9 cellular contexts compared by ENCODE assay signal in genomic region chr3:188170461-188171459, GRCh38. TPM values are rescaled to one million over a fixed set of nuclear protein-coding genes. Genes with fewer than 3 reads are reported as not detected.
DNase-seq lines count a peak whose midpoint lies in the region; ATAC-seq and TF ChIP-seq lines count a peak whose summit lies in the region.
"Had no signal": no experiment of that assay in that cellular context is flagged by ENCODE, and none has a peak within 500 bp of the region (broad histone marks: within the 10 kb centered on the region; RNA-seq: fewer than 3 reads in every experiment).

No MANE protein-coding gene starts in this region.

- no peak overlapping the region for H3K14ac ChIP-seq in trophoblast cell (ENCODE audit: low read length)

- H3K4me1 ChIP-seq in right cardiac atrium (ENCODE audit: control insufficient read depth, insufficient read depth, low read length) (peaks cover 1% of the 10 kb centered on the region), trophoblast cell (ENCODE audit: control insufficient read depth in 1 of 2, insufficient read depth in 2 of 2, low read length in 2 of 2) (no peaks in the 10 kb centered on the region)

- no peak overlapping the region for H2BK120ac ChIP-seq in trophoblast cell (ENCODE audit: insufficient read depth, low read length, poor library complexity)

- no peak overlapping the region for H3K4me2 ChIP-seq in trophoblast cell (ENCODE audit: low read length)

- no peak overlapping the region for H3K9ac ChIP-seq in trophoblast cell (ENCODE audit: low read length)

- DNase-seq in right cardiac atrium (no peak), left cardiac atrium (no peak), trophoblast cell (peak; percentile 38 to 66), NCI-H2196 treated with DMSO at 0.1 percent for 48 hours (lab: John Stamatoyannopoulos, UW; ENCODE audit: unreplicated experiment) (no peak), NCI-H146 treated with DMSO at 0.1 percent for 48 hours (lab: John Stamatoyannopoulos, UW; ENCODE audit: unreplicated experiment) (no peak), GM10248 (ENCODE audit: extremely low spot score) (no peak), HT-29 (ENCODE audit: low spot score) (no peak)
- DNase-seq in activated naive CD8-positive, alpha-beta T cell treated with anti-CD3 and anti-CD28 coated beads, Interleukin-2, amount 50 U/mL, for 16 hours (ENCODE audit: low read depth, low spot score), result peak; percentile 17

- H3K4me3 ChIP-seq in right cardiac atrium (ENCODE audit: low read length), result no peak overlapping the region
- H3K4me3 ChIP-seq in trophoblast cell (ENCODE audit: low read depth, low read length), result no peak overlapping the region

- H2AK5ac ChIP-seq in trophoblast cell (ENCODE audit: low read length), result no peak overlapping the region

- no peak overlapping the region for H4K91ac ChIP-seq in trophoblast cell (ENCODE audit: low read depth, low read length)

- no peaks in the 10 kb centered on the region for H3K9me3 ChIP-seq in right cardiac atrium (ENCODE audit: control insufficient read depth, low read length)
- H3K9me3 ChIP-seq in trophoblast cell (ENCODE audit: insufficient read depth, low read depth, low read length), result no peaks in the 10 kb centered on the region

- POLR2A ChIA-PET in GM10248 (lab: Yijun Ruan, JAX), result no interaction called here

- H3K23ac ChIP-seq in trophoblast cell (ENCODE audit: low read length), result no peak overlapping the region

- no peak for ATAC-seq in right cardiac atrium
- ATAC-seq in left cardiac atrium, result no peak
- ATAC-seq: Panc1 had no signal

- no peaks in the 10 kb centered on the region for H3K79me1 ChIP-seq in trophoblast cell (ENCODE audit: low read length)

- no peak overlapping the region for H2AFZ ChIP-seq in trophoblast cell (ENCODE audit: insufficient read depth, low read length, poor library complexity)

- H3K27me3 ChIP-seq in right cardiac atrium (ENCODE audit: control insufficient read depth, insufficient read depth) (no peaks in the 10 kb centered on the region), trophoblast cell (ENCODE audit: insufficient read depth, low read length) (no peaks in the 10 kb centered on the region)

- 92% methylated on average over 8 of the region's 8 CpGs for WGBS in right cardiac atrium
- WGBS in trophoblast cell (ENCODE audit: extremely low coverage, insufficient coverage, insufficient read length), result no CpG with 5 or more reads among the region's 8 CpGs

- CTCF ChIA-PET in GM10248 (lab: Yijun Ruan, JAX), result interaction anchor here (2.2 kb wide), 1 partner anchor 430 kb away, joined by 5 read pairs; no protein-coding TSS in a partner anchor

- TF ChIP-seq CTCF in GM10248 (IDR thresholded peaks at IDR 0.05; ENCODE audit: control extremely low read depth, extremely low read depth, low read depth, missing control alignments), result no peak

- H2BK5ac ChIP-seq in trophoblast cell (ENCODE audit: low read depth, low read length, poor library complexity), result no peak overlapping the region

- H4K8ac ChIP-seq in trophoblast cell (ENCODE audit: low read depth, low read length), result no peak overlapping the region

- H3K36me3 ChIP-seq in trophoblast cell (ENCODE audit: control insufficient read depth in 1 of 2, insufficient read depth in 2 of 2, low read length in 2 of 2), result peaks cover 1 to 2% of the 10 kb centered on the region in 2 experiments

- peaks cover 4% of the 10 kb centered on the region for H3K79me2 ChIP-seq in trophoblast cell (ENCODE audit: control insufficient read depth, insufficient read depth, low read length, poor library complexity)

- H3K18ac ChIP-seq in trophoblast cell (ENCODE audit: low read length), result no peak overlapping the region

- H3K4ac ChIP-seq in trophoblast cell (ENCODE audit: low read depth, low read length), result peak overlapping the region; percentile 17

- H2BK12ac ChIP-seq in trophoblast cell (ENCODE audit: low read length), result no peak overlapping the region

- intact Hi-C loops in right cardiac atrium (cut with DNase I) (no loop called here), left cardiac atrium (cut with DNase I) (no loop called here)

- peak overlapping the region; percentile 65 for H3K27ac ChIP-seq in right cardiac atrium (ENCODE audit: low read length)
- H3K27ac ChIP-seq in trophoblast cell (ENCODE audit: low read depth, low read length), result no peak overlapping the region

- H4K12ac ChIP-seq in trophoblast cell (ENCODE audit: low read depth, low read length), result no peak overlapping the region

RNA-seq across cellular contexts. Expression of gene LPP, which starts 16.8 kb away (rescaled TPM):
- total RNA-seq in right cardiac atrium (100 to 1,000 TPM; 141 to 205 (median 171) TPM), left cardiac atrium (100 to 1,000 TPM; 152 to 181 TPM)
- 14.5 TPM for polyA plus RNA-seq in right cardiac atrium
- 29.2 and 30.6 TPM in 2 replicates for polyA plus RNA-seq in trophoblast cell (2013)
- total RNA-seq in HT-29 (2014; rRNA removed; shearing (Covaris generic)), result 8.6 and 22.1 TPM in 2 replicates

Comparison
In these comparisons a context has a peak if more than half of its experiments do, and no peak if none do; other contexts are left out.
1. DNase-seq: peak in activated naive CD8-positive, alpha-beta T cell treated with anti-CD3 and anti-CD28 coated beads, Interleukin-2, amount 50 U/mL, for 16 hours (single experiment) and trophoblast cell (2 of 2); none in right cardiac atrium (0 of 3), left cardiac atrium (single experiment), NCI-H2196 treated with DMSO at 0.1 percent for 48 hours (single experiment), NCI-H146 treated with DMSO at 0.1 percent for 48 hours (single experiment), GM10248 (single experiment) and HT-29 (single experiment).